In genomic region chr19:13016628-13017305, GRCh38 we compare ENCODE assay signal across 13 cellular contexts.
A peak's percentile ranks its signal among the peaks of the same experiment; 100 is the strongest.
DNase-seq lines count a peak whose midpoint lies in the region; ATAC-seq, FAIRE-seq and TF ChIP-seq lines count a peak whose summit lies in the region.
"Had no signal": no experiment of that assay in that cellular context is flagged by ENCODE, and none has a peak within 500 bp of the region (broad histone marks: within the 10 kb centered on the region; RNA-seq: fewer than 3 reads in every experiment).

No MANE protein-coding gene starts in this region.

- no peak for ATAC-seq in HG03135 (IDR thresholded peaks at IDR 0.05; ENCODE audit: unreplicated experiment)
- ATAC-seq: CD8-positive, alpha-beta T cell; GM12878 had no signal

- H3K27ac ChIP-seq in stomach smooth muscle (ENCODE audit: low read length) = peak overlapping the region; percentile 97
- H3K27ac ChIP-seq: brain microvascular endothelial cell had no signal

- TF ChIP-seq CTCF in astrocyte of the spinal cord (IDR thresholded peaks at IDR 0.05; ENCODE audit: low read depth, low read length) (no peak), GM10266 (IDR thresholded peaks at IDR 0.05; ENCODE audit: control insufficient read depth, insufficient read depth, low read depth, missing control alignments) (no peak)

- in situ Hi-C loops in astrocyte of the spinal cord (cut with HindIII; ENCODE audit: low sequenced_read_pairs) = no loop called here

- H3K27me3 ChIP-seq in iPS-15b (ENCODE audit: control insufficient read depth, insufficient read depth, low read length) (peaks cover 100% of the 10 kb centered on the region), stomach smooth muscle (ENCODE audit: control insufficient read depth in 1 of 2, insufficient read depth in 2 of 2, low read length in 2 of 2) (no peaks in the 10 kb centered on the region)

- H3K9ac ChIP-seq in iPS-15b (ENCODE audit: low read depth, low read length) = no peak overlapping the region
- peak overlapping the region; percentile 58 to 62 for H3K9ac ChIP-seq in stomach smooth muscle (ENCODE audit: low read length in 2 of 2)

- H3K4me1 ChIP-seq in iPS-15b (ENCODE audit: control insufficient read depth, insufficient read depth, low read length) (peaks cover 27% of the 10 kb centered on the region), stomach smooth muscle (ENCODE audit: control insufficient read depth, insufficient read depth, low read length) (peaks cover 90% of the 10 kb centered on the region)

- FAIRE-seq in G401.6 (lab: Jason Lieb, UNC) = peak; percentile 21
- FAIRE-seq: GM12878 had no signal

- H3K36me3 ChIP-seq in iPS-15b (ENCODE audit: control insufficient read depth, insufficient read depth, low read length) (no peaks in the 10 kb centered on the region), stomach smooth muscle (ENCODE audit: control insufficient read depth in 2 of 2, insufficient read depth in 2 of 2, low read length in 2 of 2) (no peaks in the 10 kb centered on the region)
- H3K36me3 ChIP-seq: brain microvascular endothelial cell had no signal

- peak overlapping the region; percentile 14 for H3K4me3 ChIP-seq in astrocyte of the spinal cord (ENCODE audit: low read depth, low read length)
- H3K4me3 ChIP-seq in iPS-15b (ENCODE audit: low read depth, low read length) = peak overlapping the region; percentile 16
- peak overlapping the region; percentile 52 to 64 for H3K4me3 ChIP-seq in stomach smooth muscle (ENCODE audit: low read length in 2 of 2)
- H3K4me3 ChIP-seq: GM12878 had no signal

- H3K9me3 ChIP-seq in iPS-15b (ENCODE audit: control insufficient read depth, insufficient read depth, low read length) (no peaks in the 10 kb centered on the region), stomach smooth muscle (ENCODE audit: control insufficient read depth in 2 of 2, low read length in 2 of 2) (no peaks in the 10 kb centered on the region)

- DNase-seq in astrocyte of the spinal cord (ENCODE audit: low read depth, low spot score) (no peak), NCI-H82 treated with DMSO at 0.1 percent for 48 hours (lab: John Stamatoyannopoulos, UW; ENCODE audit: unreplicated experiment) (no peak), GM10266 (ENCODE audit: extremely low spot score) (no peak), inferior parietal cortex (ENCODE audit: extremely low spot score) (no peak)
- DNase-seq: brain microvascular endothelial cell; CD8-positive, alpha-beta T cell; NCI-H2029; T-helper 2 cell had no signal
